Comparison of ENCODE assay signal across 12 cellular contexts in the genomic region with DNA sequence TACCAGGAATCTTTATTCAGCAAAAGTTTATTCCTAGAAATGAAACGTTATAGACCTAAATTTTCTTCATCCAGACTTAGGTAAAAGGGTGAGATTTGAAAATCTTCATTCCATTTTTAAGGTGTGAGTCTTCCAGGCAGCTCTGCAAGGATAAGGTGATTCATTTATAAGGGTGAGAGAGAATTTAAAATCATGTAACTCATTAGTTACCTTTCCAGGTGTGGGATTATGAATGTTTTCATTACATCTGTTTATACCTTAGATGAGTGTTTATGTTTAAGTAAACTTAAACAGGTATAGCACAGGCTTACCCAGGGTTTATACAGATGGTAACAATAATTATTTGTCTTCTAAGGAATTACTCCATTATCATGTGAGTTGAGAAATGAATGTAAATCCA. TPM values are rescaled to one million over a fixed set of nuclear protein-coding genes. Genes with fewer than 3 reads are reported as not detected.
DNase-seq lines count a peak whose midpoint lies in the region; ATAC-seq and TF ChIP-seq lines count a peak whose summit lies in the region.
"Had no signal": no experiment of that assay in that cellular context is flagged by ENCODE, and none has a peak within 500 bp of the region (broad histone marks: within the 10 kb centered on the region; RNA-seq: fewer than 3 reads in every experiment).

No MANE protein-coding gene starts in this region.

- TF ChIP-seq CTCF in mammary epithelial cell (conservative IDR thresholded peaks at IDR 0.05 in 1 of 2, IDR thresholded peaks at IDR 0.05 in 1 of 2; ENCODE audit: extremely low read depth in 1 of 2, insufficient read depth in 1 of 2, low read depth in 1 of 2, low read length in 2 of 2) (no peak), MCF 10A (IDR thresholded peaks at IDR 0.05; ENCODE audit: unreplicated experiment) (no peak), fibroblast of lung (conservative IDR thresholded peaks at IDR 0.05 in 1 of 2, IDR thresholded peaks at IDR 0.05 in 1 of 2; ENCODE audit: low read depth in 1 of 2, low read length in 2 of 2) (no peak), osteoblast (IDR thresholded peaks at IDR 0.05; ENCODE audit: extremely low read depth, low read depth, low read length) (no peak), colonic mucosa (IDR thresholded peaks at IDR 0.05) (no peak), right lobe of liver (IDR thresholded peaks at IDR 0.05) (no peak)

- peak overlapping the region; percentile 75 for H3K27ac ChIP-seq in mammary epithelial cell (ENCODE audit: insufficient read depth, low read depth, low read length)
- no peak overlapping the region for H3K27ac ChIP-seq in fibroblast of lung (ENCODE audit: insufficient read depth, low read length)
- H3K27ac ChIP-seq in osteoblast (ENCODE audit: low read depth, low read length): peak overlapping the region; percentile 82
- H3K27ac ChIP-seq in colonic mucosa: no peak overlapping the region
- H3K27ac ChIP-seq in right lobe of liver: no peak overlapping the region

- H3K4me3 Mint-ChIP-seq in MCF 10A (ENCODE audit: unreplicated experiment): no peak overlapping the region

- CTCF ChIA-PET in mammary epithelial cell (lab: Charles Lee; ENCODE audit: low non-redundant PET) (interaction anchor here (1.0 kb wide), 1 partner anchor 195 kb away, joined by 3 read pairs; no protein-coding TSS in a partner anchor), MCF 10A (lab: Yijun Ruan, JAX) (interaction anchor here (0.7 to 3.4 kb wide), 9 partner anchors 9 to 358 kb away, joined by 3 to 22 read pairs (median 3); no protein-coding TSS in a partner anchor)

- H3K79me2 ChIP-seq in mammary epithelial cell (ENCODE audit: insufficient read depth, low read length): peaks cover 86% of the 10 kb centered on the region
- peaks cover 52% of the 10 kb centered on the region for H3K79me2 ChIP-seq in fibroblast of lung (ENCODE audit: control insufficient read depth, insufficient read depth, low read length)
- peaks cover 65% of the 10 kb centered on the region for H3K79me2 ChIP-seq in osteoblast (ENCODE audit: insufficient read depth, low read length)

- H3K27me3 Mint-ChIP-seq in MCF 10A (ENCODE audit: insufficient read depth, unreplicated experiment): no peaks in the 10 kb centered on the region

- intact Hi-C loops in mammary epithelial cell (cut with micrococcal nuclease): loop anchor here (1.0 to 5.0 kb wide), 6 partner anchors 18 to 347 kb away; no protein-coding TSS in a partner anchor
- intact Hi-C loops in MCF 10A (cut with micrococcal nuclease): loop anchor here (5.0 kb wide), 2 partner anchors 131 to 346 kb away; a partner anchor contains a TSS
- intact Hi-C loops in left cardiac atrium (cut with DNase I): loop anchor here in 1 of 2 donors (5.0 kb wide), 1 partner anchor 196 kb away; no protein-coding TSS in a partner anchor
- intact Hi-C loops in colonic mucosa (cut with DNase I): loop anchor here (5.0 kb wide), 3 partner anchors 136 to 346 kb away; no protein-coding TSS in a partner anchor
- intact Hi-C loops in right lobe of liver (cut with DNase I): no loop called here

- H3K4me3 ChIP-seq in mammary epithelial cell (replicated peaks in 1 of 3; ENCODE audit: insufficient read depth in 1 of 3, low read depth in 2 of 3, low read length in 3 of 3): peak overlapping the region; percentile 64 to 84 (median 71)
- H3K4me3 ChIP-seq in fibroblast of lung (replicated peaks in 1 of 4; ENCODE audit: control extremely low read depth in 1 of 4, insufficient read depth in 1 of 4, low read depth in 3 of 4, low read length in 4 of 4): peak overlapping the region in 1 of 4 experiments; percentile 2
- peak overlapping the region; percentile 86 for H3K4me3 ChIP-seq in osteoblast (ENCODE audit: insufficient read depth, low read length)
- no peak overlapping the region for H3K4me3 ChIP-seq in colonic mucosa
- H3K4me3 ChIP-seq in right lobe of liver: no peak overlapping the region

- DNase-seq in mammary epithelial cell (peak; percentile 31), MCF 10A (ENCODE audit: unreplicated experiment) (no peak), fibroblast of lung (ENCODE audit: low read depth in 2 of 2) (no peak), osteoblast (ENCODE audit: insufficient read length, low spot score, missing footprints) (no peak), left cardiac atrium (no peak), colonic mucosa (no peak), right lobe of liver (no peak), T-helper 2 cell (no peak)
- DNase-seq: GDM1 had no signal

- H2AFZ ChIP-seq in mammary epithelial cell (ENCODE audit: low read depth, low read length) (no peak overlapping the region), fibroblast of lung (ENCODE audit: low read length) (no peak overlapping the region), osteoblast (ENCODE audit: low read length) (no peak overlapping the region)

- 0% methylated on average over 1 of the region's 1 CpG for WGBS in mammary epithelial cell (ENCODE audit: low coverage, missing lambda C conversion rate)
- 42% methylated on average over 1 of the region's 1 CpG for WGBS in right lobe of liver (ENCODE audit: insufficient coverage, low coverage, low lambda C conversion rate, missing lambda C conversion rate)

- H3K9me3 ChIP-seq in mammary epithelial cell (replicated peaks; ENCODE audit: insufficient read depth, low read length) (no peaks in the 10 kb centered on the region), fibroblast of lung (ENCODE audit: control insufficient read depth, insufficient read depth, low read depth, low read length) (no peaks in the 10 kb centered on the region), osteoblast (ENCODE audit: low read depth, low read length) (no peaks in the 10 kb centered on the region), colonic mucosa (no peaks in the 10 kb centered on the region), right lobe of liver (no peaks in the 10 kb centered on the region)
- H3K9me3 ChIP-seq: thyroid gland had no signal

- ATAC-seq in left cardiac atrium (no peak), right lobe of liver (no peak)

- peaks cover 11% of the 10 kb centered on the region for H3K4me1 Mint-ChIP-seq in MCF 10A (ENCODE audit: insufficient read depth, unreplicated experiment)

- H3K9me3 Mint-ChIP-seq in MCF 10A (ENCODE audit: unreplicated experiment): no peaks in the 10 kb centered on the region
- H3K9me3 Mint-ChIP-seq: activated naive CD4-positive, alpha-beta T cell treated with anti-CD3 and anti-CD28 coated beads, Interleukin-2, amount 50 U/mL, for 72 hours had no signal

- H3K36me3 Mint-ChIP-seq in MCF 10A (ENCODE audit: insufficient read depth, unreplicated experiment): peaks cover 1% of the 10 kb centered on the region

- in situ Hi-C loops in mammary epithelial cell (cut with MboI; ENCODE audit: low sequenced_read_pairs in 2 of 2): loop anchor here in 1 of 2 donors (25.0 kb wide), 1 partner anchor 166 kb away; no protein-coding TSS in a partner anchor

- POLR2A ChIA-PET in MCF 10A (lab: Yijun Ruan, JAX): interaction anchor here (0.6 kb wide), 2 partner anchors 224 to 671 kb away, joined by 3 to 4 read pairs; no protein-coding TSS in a partner anchor

- H3K36me3 ChIP-seq in mammary epithelial cell (ENCODE audit: insufficient read depth, low read length): peaks cover 3% of the 10 kb centered on the region
- peaks cover 9% of the 10 kb centered on the region for H3K36me3 ChIP-seq in fibroblast of lung (ENCODE audit: control insufficient read depth, insufficient read depth, low read length)
- H3K36me3 ChIP-seq in osteoblast (ENCODE audit: insufficient read depth, low read length): peaks cover 7% of the 10 kb centered on the region
- no peaks in the 10 kb centered on the region for H3K36me3 ChIP-seq in colonic mucosa
- H3K36me3 ChIP-seq in right lobe of liver: no peaks in the 10 kb centered on the region
- H3K36me3 ChIP-seq: thyroid gland had no signal

- H3K27me3 ChIP-seq in mammary epithelial cell (ENCODE audit: insufficient read depth, low read length) (no peaks in the 10 kb centered on the region), fibroblast of lung (ENCODE audit: control insufficient read depth, insufficient read depth, low read length) (no peaks in the 10 kb centered on the region), osteoblast (ENCODE audit: insufficient read depth, low read length) (no peaks in the 10 kb centered on the region), colonic mucosa (no peaks in the 10 kb centered on the region), right lobe of liver (no peaks in the 10 kb centered on the region)
- H3K27me3 ChIP-seq: thyroid gland had no signal

- no peak overlapping the region for H3K27ac Mint-ChIP-seq in MCF 10A (ENCODE audit: low read depth, unreplicated experiment)
- H3K27ac Mint-ChIP-seq: activated naive CD4-positive, alpha-beta T cell treated with anti-CD3 and anti-CD28 coated beads, Interleukin-2, amount 50 U/mL, for 72 hours had no signal

- no TSS peak for BruUV-seq in mammary epithelial cell (replicated peaks; lab: Mats Ljungman, UMichigan)
- BruUV-seq in MCF 10A (replicated peaks; lab: Mats Ljungman, UMichigan): no TSS peak

- H4K20me1 ChIP-seq in mammary epithelial cell (ENCODE audit: insufficient read depth, low read length) (no peaks in the 10 kb centered on the region), fibroblast of lung (ENCODE audit: control insufficient read depth, extremely low read depth, insufficient read depth, low read length) (no peaks in the 10 kb centered on the region), osteoblast (ENCODE audit: insufficient read depth, low read length) (peaks cover 27% of the 10 kb centered on the region)

- H3K9ac ChIP-seq in mammary epithelial cell (ENCODE audit: insufficient read depth, low read length) (peak overlapping the region; percentile 8), fibroblast of lung (ENCODE audit: insufficient read depth, low read length) (no peak overlapping the region), colonic mucosa (ENCODE audit: low read depth in 2 of 2, low read length in 2 of 2) (no peak overlapping the region)

- H3K4me1 ChIP-seq in mammary epithelial cell (ENCODE audit: insufficient read depth, low read length): peaks cover 48% of the 10 kb centered on the region
- peaks cover 10% of the 10 kb centered on the region for H3K4me1 ChIP-seq in fibroblast of lung (ENCODE audit: control insufficient read depth, extremely low read depth, insufficient read depth, low read length)
- H3K4me1 ChIP-seq in osteoblast (ENCODE audit: insufficient read depth, low read length): peaks cover 62% of the 10 kb centered on the region
- no peaks in the 10 kb centered on the region for H3K4me1 ChIP-seq in colonic mucosa
- H3K4me1 ChIP-seq in right lobe of liver: peaks cover 0 to 7% (median 2%) of the 10 kb centered on the region in 4 donors

- dilution Hi-C loops in mammary epithelial cell (cut with HindIII; ENCODE audit: low sequenced_read_pairs): loop anchor here (25.0 kb wide), 1 partner anchor 341 kb away; no protein-coding TSS in a partner anchor

- no peak for TF ChIP-seq POLR2A in right lobe of liver (IDR thresholded peaks at IDR 0.05)

- H3K4me2 ChIP-seq in mammary epithelial cell (ENCODE audit: insufficient read depth, low read depth, low read length): peak overlapping the region; percentile 91
- peak overlapping the region; percentile 42 for H3K4me2 ChIP-seq in fibroblast of lung (ENCODE audit: extremely low read depth, insufficient read depth, low read length)
- H3K4me2 ChIP-seq in osteoblast (ENCODE audit: insufficient read depth, low read length): peak overlapping the region; percentile 92

RNA-seq across cellular contexts. Expression of a gene that starts 2.8 kb away (rescaled TPM):
- 100 to 1,000 TPM; 141 to 221 TPM for total RNA-seq in mammary epithelial cell
- polyA plus RNA-seq in mammary epithelial cell: 138 TPM
- polyA minus RNA-seq in mammary epithelial cell: 65.9 TPM
- 9.8 and 13.8 TPM in 2 replicates for total RNA-seq in MCF 10A (2022)
- 141 and 194 TPM in 2 replicates for total RNA-seq in fibroblast of lung
- polyA plus RNA-seq in fibroblast of lung: 147 and 151 TPM in 2 replicates
- polyA plus RNA-seq in fibroblast of lung (2012): 90.6 and 123 TPM in 2 replicates
- 77.1 and 107 TPM in 2 replicates for polyA minus RNA-seq in fibroblast of lung (ENCODE audit: low replicate concordance)
- total RNA-seq in osteoblast: 826 and 895 TPM in 2 replicates
- 10 to 100 TPM; 12.9 to 63.4 TPM for total RNA-seq in left cardiac atrium
- total RNA-seq in colonic mucosa: 10 to 100 TPM; 45.5 to 46.4 TPM
- total RNA-seq in right lobe of liver: 10 to 100 TPM in 3 of 6 experiments, 1 to 10 TPM in 3; 6.9 to 17.8 (median 9.4) TPM
- total RNA-seq: OCI-LY7 had no signal

Comparison
In these comparisons a context has a peak if more than half of its experiments do, and no peak if none do; other contexts are left out.
1. H3K27ac ChIP-seq: peak in mammary epithelial cell (single experiment) and osteoblast (single experiment); none in fibroblast of lung (single experiment), colonic mucosa (single experiment) and right lobe of liver (0 of 3).
2. H3K4me2 ChIP-seq: peak in every context shown above with its lines; median percentile 92 in osteoblast; 91 in mammary epithelial cell; 42 in fibroblast of lung.
3. H3K4me3 ChIP-seq: peak in mammary epithelial cell (3 of 3) and osteoblast (single experiment); none in colonic mucosa (single experiment) and right lobe of liver (0 of 3).
4. intact Hi-C loops: an anchor here in mammary epithelial cell (1.0 to 5.0 kb wide), MCF 10A (5.0 kb wide) and colonic mucosa (5.0 kb wide); none called in right lobe of liver.